Comparison of ENCODE assay signal across 1 cellular context in genomic region chr21:38805282-38806152, GRCh38.
TF ChIP-seq lines count a peak whose summit lies in the region.

ETS2 (plus strand) TSS chr21:38805929; CDS start chr21:38810035, 4,106 bp downstream.

TF ChIP-seq in HEK293, 187 proteins besides CTCF, POLR2A, EP300 and RAD21 (continued from another document and continues in another):
- TF ChIP-seq KLF8 (tag by site-specific recombination; IDR thresholded peaks at IDR 0.05) (peak; percentile 99), ZNF843 (tag by site-specific recombination; IDR thresholded peaks at IDR 0.05) (peak; percentile 61), ZBTB11 (tag by site-specific recombination; conservative IDR thresholded peaks at IDR 0.05; ENCODE audit: low read depth) (peak; percentile 88), ZNF146 (tag by site-specific recombination; IDR thresholded peaks at IDR 0.05) (0 out of 2 replicates have a peak, but pooled peaks have one; percentile 20), ZNF664 (tag by site-specific recombination; IDR thresholded peaks at IDR 0.05) (no peak), ZNF239 (tag by site-specific recombination; IDR thresholded peaks at IDR 0.05) (peak; percentile 46; the same call in 1 of the 2 replicates), ZSCAN4 (tag by site-specific recombination; IDR thresholded peaks at IDR 0.05) (peak; percentile 60), ZNF18 (tag by site-specific recombination; IDR thresholded peaks at IDR 0.05) (0 out of 2 replicates have a peak, but pooled peaks have one; percentile 51), YY1 (tag by site-specific recombination; IDR thresholded peaks at IDR 0.05) (no peak; the same call in 1 of the 2 replicates), SCRT1 (tag by site-specific recombination; IDR thresholded peaks at IDR 0.05; ENCODE audit: borderline replicate concordance) (no peak), REST (tag by site-specific recombination; IDR thresholded peaks at IDR 0.05) (peak; percentile 45; the same call in 1 of the 2 replicates), ZNF366 (tag by site-specific recombination; conservative IDR thresholded peaks at IDR 0.05) (peak; percentile 99), ZNF561 (tag by site-specific recombination; IDR thresholded peaks at IDR 0.05; ENCODE audit: borderline replicate concordance) (peak; percentile 70; the same call in 1 of the 2 replicates), RBAK (tag by site-specific recombination; IDR thresholded peaks at IDR 0.05) (no peak), ZNF513 (tag by site-specific recombination; IDR thresholded peaks at IDR 0.05) (peak; percentile 84), OVOL3 (tag by site-specific recombination; IDR thresholded peaks at IDR 0.05) (no peak), ZNF791 (tag by site-specific recombination; IDR thresholded peaks at IDR 0.05) (no peak; the same call in 1 of the 2 replicates), ZFP69B (tag by site-specific recombination; IDR thresholded peaks at IDR 0.05) (no peak; the same call in none of the 2 replicates), ZXDB (tag by site-specific recombination; IDR thresholded peaks at IDR 0.05) (peak; percentile 88), ZNF266 (tag by site-specific recombination; IDR thresholded peaks at IDR 0.05; ENCODE audit: low read depth) (no peak), ZNF184 (tag by site-specific recombination; IDR thresholded peaks at IDR 0.05) (peak; percentile 33; the same call in 1 of the 2 replicates), ZNF670 (tag by site-specific recombination; IDR thresholded peaks at IDR 0.05; ENCODE audit: low read depth) (no peak), ZNF324 (tag by site-specific recombination; IDR thresholded peaks at IDR 0.05) (peak; percentile 97), KLF7 (tag by site-specific recombination; IDR thresholded peaks at IDR 0.05; ENCODE audit: borderline replicate concordance) (peak; percentile 96), BCL6B (tag by site-specific recombination; IDR thresholded peaks at IDR 0.05) (no peak), ZNF747 (tag by site-specific recombination; IDR thresholded peaks at IDR 0.05) (no peak), ZBTB20 (tag by site-specific recombination; IDR thresholded peaks at IDR 0.05) (peak; percentile 79), ZNF155 (tag by site-specific recombination; IDR thresholded peaks at IDR 0.05) (no peak), ZNF114 (tag by site-specific recombination; IDR thresholded peaks at IDR 0.05) (no peak), ZSCAN18 (tag by site-specific recombination; IDR thresholded peaks at IDR 0.05) (no peak), ZNF335 (tag by site-specific recombination; conservative IDR thresholded peaks at IDR 0.05) (peak; percentile 57), ZNF501 (tag by site-specific recombination; IDR thresholded peaks at IDR 0.05) (no peak), ZNF404 (tag by site-specific recombination; IDR thresholded peaks at IDR 0.05) (no peak), ZNF280C (tag by site-specific recombination; IDR thresholded peaks at IDR 0.05) (no peak), ZNF10 (tag by site-specific recombination; IDR thresholded peaks at IDR 0.05) (no peak; the same call in 1 of the 2 replicates), ZNF132 (tag by site-specific recombination; IDR thresholded peaks at IDR 0.05; ENCODE audit: borderline replicate concordance) (no peak), ZNF211 (tag by site-specific recombination; IDR thresholded peaks at IDR 0.05; ENCODE audit: low read depth) (no peak), ZBTB48 (tag by site-specific recombination; IDR thresholded peaks at IDR 0.05) (peak; percentile 94), SETDB1 (IDR thresholded peaks at IDR 0.05; ENCODE audit: insufficient read length, low read length) (no peak), ZNF560 (tag by site-specific recombination; IDR thresholded peaks at IDR 0.05; ENCODE audit: borderline replicate concordance) (no peak), ZNF473 (tag by site-specific recombination; IDR thresholded peaks at IDR 0.05) (no peak), PRDM6 (tag by site-specific recombination; IDR thresholded peaks at IDR 0.05) (no peak), MZF1 (tag by site-specific recombination; IDR thresholded peaks at IDR 0.05; ENCODE audit: borderline replicate concordance) (peak; percentile 96), KLF10 (tag by site-specific recombination; IDR thresholded peaks at IDR 0.05) (no peak), ZNF510 (tag by site-specific recombination; IDR thresholded peaks at IDR 0.05; ENCODE audit: insufficient replicate concordance) (no peak), ZNF416 (tag by site-specific recombination; IDR thresholded peaks at IDR 0.05) (no peak), ZNF302 (tag by site-specific recombination; IDR thresholded peaks at IDR 0.05; ENCODE audit: low read depth) (no peak), ZNF140 (tag by site-specific recombination; IDR thresholded peaks at IDR 0.05) (peak; percentile 11; the same call in 1 of the 2 replicates), ZNF768 (tag by site-specific recombination; IDR thresholded peaks at IDR 0.05) (no peak; the same call in 1 of the 2 replicates)
